Comparison of ENCODE assay signal across 9 cellular contexts in genomic region chr2:157327621-157328102, GRCh38. TPM values are rescaled to one million over a fixed set of nuclear protein-coding genes. Genes with fewer than 3 reads are reported as not detected.
A peak's percentile ranks its signal among the peaks of the same experiment; 100 is the strongest.
DNase-seq lines count a peak whose midpoint lies in the region; ATAC-seq, FAIRE-seq and TF ChIP-seq lines count a peak whose summit lies in the region.
"Had no signal": no experiment of that assay in that cellular context is flagged by ENCODE, and none has a peak within 500 bp of the region (broad histone marks: within the 10 kb centered on the region; RNA-seq: fewer than 3 reads in every experiment).

No MANE protein-coding gene starts in this region.

- H4K20me1 ChIP-seq in astrocyte (ENCODE audit: insufficient read depth, low read length) (no peaks in the 10 kb centered on the region), smooth muscle cell (ENCODE audit: low read depth) (no peaks in the 10 kb centered on the region)

- FAIRE-seq in astrocyte (lab: Jason Lieb, UNC), result peak; percentile 88
- FAIRE-seq: A204.1 had no signal

- H3K9ac ChIP-seq in astrocyte (ENCODE audit: low read length) (no peak overlapping the region), smooth muscle cell (ENCODE audit: low read depth) (no peak overlapping the region)

- H3K27ac ChIP-seq in astrocyte (ENCODE audit: low read depth, low read length), result no peak overlapping the region
- no peak overlapping the region for H3K27ac ChIP-seq in smooth muscle cell (ENCODE audit: low read depth)

- no peaks in the 10 kb centered on the region for H3K27me3 Mint-ChIP-seq in astrocyte (ENCODE audit: low read depth, unreplicated experiment)

- H2AFZ ChIP-seq in astrocyte (ENCODE audit: low read depth, low read length) (no peak overlapping the region), smooth muscle cell (ENCODE audit: low read depth) (no peak overlapping the region)

- TF ChIP-seq CTCF in astrocyte (IDR thresholded peaks at IDR 0.05; ENCODE audit: insufficient read depth, low read depth, low read length) (peak; percentile 80), smooth muscle cell (IDR thresholded peaks at IDR 0.05; ENCODE audit: borderline replicate concordance, insufficient read depth, poor library complexity, severe bottlenecking) (peak; percentile 87)

- DNase-seq in DMS79 treated with DMSO at 0.1 percent for 48 hours (lab: John Stamatoyannopoulos, UW) (peak; percentile 11), DMS79 (lab: John Stamatoyannopoulos, UW) (no peak), NCI-H146 (lab: John Stamatoyannopoulos, UW) (peak; percentile 66), T-helper 9 cell (peak; percentile 88), astrocyte (ENCODE audit: low read depth) (peak; percentile 32), hippocampal formation (lab: John Stamatoyannopoulos, UW) (peak; percentile 58 to 83), smooth muscle cell (lab: John Stamatoyannopoulos, UW; ENCODE audit: unreplicated experiment) (peak; percentile 23)

- no peaks in the 10 kb centered on the region for H3K9me3 Mint-ChIP-seq in astrocyte (ENCODE audit: unreplicated experiment)

- H3K4me1 ChIP-seq in astrocyte (ENCODE audit: insufficient read depth, low read length) (no peaks in the 10 kb centered on the region), smooth muscle cell (ENCODE audit: low read depth) (peaks cover 24% of the 10 kb centered on the region)

- H3F3A ChIP-seq in smooth muscle cell (ENCODE audit: low read depth), result no peaks in the 10 kb centered on the region

- no peak overlapping the region for H3K27ac Mint-ChIP-seq in astrocyte (ENCODE audit: unreplicated experiment)

- no peaks in the 10 kb centered on the region for H3K27me3 ChIP-seq in astrocyte (ENCODE audit: insufficient read depth, low read length)
- H3K27me3 ChIP-seq in smooth muscle cell (ENCODE audit: low read depth), result peaks cover 6% of the 10 kb centered on the region

- WGBS in smooth muscle cell (ENCODE audit: low lambda C conversion rate), result 59% methylated on average over 6 of the region's 6 CpGs

- no peak overlapping the region for H3K4me3 ChIP-seq in astrocyte (ENCODE audit: insufficient read depth, low read depth, low read length)
- H3K4me3 ChIP-seq in smooth muscle cell, result no peak overlapping the region

- H3K36me3 ChIP-seq in astrocyte (ENCODE audit: insufficient read depth, low read length), result no peaks in the 10 kb centered on the region
- no peaks in the 10 kb centered on the region for H3K36me3 ChIP-seq in smooth muscle cell (ENCODE audit: low read depth)

- peaks cover 2% of the 10 kb centered on the region for H3K4me1 Mint-ChIP-seq in astrocyte (ENCODE audit: low read depth, unreplicated experiment)

- no peak overlapping the region for H3K4me2 ChIP-seq in astrocyte (ENCODE audit: low read length)
- no peak overlapping the region for H3K4me2 ChIP-seq in smooth muscle cell

- no peaks in the 10 kb centered on the region for H3K9me3 ChIP-seq in astrocyte (ENCODE audit: insufficient read depth, low read depth, low read length)
- H3K9me3 ChIP-seq in smooth muscle cell (replicated peaks; ENCODE audit: low read depth), result no peaks in the 10 kb centered on the region

- H3K4me3 Mint-ChIP-seq in astrocyte (ENCODE audit: unreplicated experiment), result no peak overlapping the region

- H3K36me3 Mint-ChIP-seq in astrocyte (ENCODE audit: low read depth, unreplicated experiment), result no peaks in the 10 kb centered on the region

- ATAC-seq in HG02759 (IDR thresholded peaks at IDR 0.05; ENCODE audit: unreplicated experiment), result peak; percentile 99

- no peaks in the 10 kb centered on the region for H3K79me2 ChIP-seq in astrocyte (ENCODE audit: insufficient read depth, low read length)
- H3K79me2 ChIP-seq in smooth muscle cell (ENCODE audit: low read depth), result no peaks in the 10 kb centered on the region

RNA-seq across cellular contexts. Expression of gene ERMN, which starts 2.0 kb away (rescaled TPM):
- total RNA-seq in astrocyte (0.14 and 0.82 TPM in 2 replicates), smooth muscle cell (not detected in 2 replicates)
- not detected in 2 replicates for polyA plus RNA-seq in smooth muscle cell
